8 cellular contexts compared by ENCODE assay signal in the genomic region with DNA sequence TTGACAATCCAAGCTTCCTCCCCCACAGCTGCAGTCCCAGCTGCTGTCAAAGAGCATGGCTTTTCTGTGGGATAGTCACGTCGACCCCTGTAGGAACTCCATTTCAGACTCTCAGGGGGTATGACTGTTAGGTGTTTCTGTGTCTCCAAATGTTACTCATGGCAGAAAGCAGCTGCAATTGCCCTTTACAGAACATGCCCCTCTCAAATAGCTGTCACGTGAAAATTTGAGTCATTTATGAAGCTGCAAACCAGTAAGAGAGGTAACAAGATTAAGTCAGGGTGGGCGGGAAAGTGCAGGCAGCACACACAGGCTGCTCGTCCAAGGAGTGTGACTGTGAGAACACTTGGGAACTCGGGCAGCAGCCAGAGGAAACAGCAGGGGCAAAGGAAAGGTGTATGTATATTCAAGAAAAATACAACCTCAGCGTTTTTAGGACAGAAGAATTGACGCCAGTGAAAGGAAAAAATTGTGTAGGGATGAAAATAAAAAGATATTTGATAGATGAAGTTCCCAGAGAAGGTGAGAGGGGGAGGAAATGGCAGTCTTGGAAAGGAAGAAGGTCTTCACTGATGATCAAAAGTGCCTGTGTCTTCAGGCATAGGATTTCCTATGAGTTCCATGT.
DNase-seq lines count a peak whose midpoint lies in the region; ATAC-seq, FAIRE-seq and TF ChIP-seq lines count a peak whose summit lies in the region.

No MANE protein-coding gene starts in this region.

- no peaks in the 10 kb centered on the region for H3K9me3 ChIP-seq in astrocyte (ENCODE audit: insufficient read depth, low read depth, low read length)
- no peaks in the 10 kb centered on the region for H3K9me3 ChIP-seq in subcutaneous abdominal adipose tissue (ENCODE audit: control insufficient read depth in 5 of 5, low read length in 5 of 5)

- H3K4me1 ChIP-seq in astrocyte (ENCODE audit: insufficient read depth, low read length) (peaks cover 33% of the 10 kb centered on the region), subcutaneous abdominal adipose tissue (ENCODE audit: control insufficient read depth in 5 of 5, insufficient read depth in 5 of 5, low read length in 5 of 5) (peaks cover 0 to 17% (median 6%) of the 10 kb centered on the region in 5 donors)

- ATAC-seq in left ventricle myocardium superior (peak; percentile 21), Right ventricle myocardium inferior (no peak), HG02938 (IDR thresholded peaks at IDR 0.05; ENCODE audit: unreplicated experiment) (peak; percentile 67)

- no peak for DNase-seq in left ventricle myocardium superior
- no peak for DNase-seq in Right ventricle myocardium inferior (ENCODE audit: missing footprints)
- DNase-seq in astrocyte (ENCODE audit: low read depth) = peak; percentile 87
- DNase-seq in type B pancreatic cell (ENCODE audit: extremely low spot score, unreplicated experiment) = no peak
- DNase-seq in NCI-H1436 (lab: John Stamatoyannopoulos, UW) = no peak
- no peak for DNase-seq in stimulated activated naive CD4-positive, alpha-beta T cell (lab: John Stamatoyannopoulos, UW)

- H3K27me3 ChIP-seq in astrocyte (ENCODE audit: insufficient read depth, low read length) (no peaks in the 10 kb centered on the region), subcutaneous abdominal adipose tissue (ENCODE audit: control insufficient read depth in 5 of 5, insufficient read depth in 4 of 5, low read length in 5 of 5) (no peaks in the 10 kb centered on the region)

- H3K27me3 Mint-ChIP-seq in astrocyte (ENCODE audit: low read depth, unreplicated experiment) (no peaks in the 10 kb centered on the region), type B pancreatic cell (no peaks in the 10 kb centered on the region)

- H3K36me3 Mint-ChIP-seq in astrocyte (ENCODE audit: low read depth, unreplicated experiment) (no peaks in the 10 kb centered on the region), type B pancreatic cell (peaks cover 4% of the 10 kb centered on the region)

- H3K4me1 Mint-ChIP-seq in astrocyte (ENCODE audit: low read depth, unreplicated experiment) (peaks cover 31% of the 10 kb centered on the region), type B pancreatic cell (ENCODE audit: unreplicated experiment) (peaks cover 5% of the 10 kb centered on the region)

- H3K4me3 Mint-ChIP-seq in astrocyte (ENCODE audit: unreplicated experiment) (peak overlapping the region; percentile 22), type B pancreatic cell (no peak overlapping the region)

- H3K27ac ChIP-seq in astrocyte (ENCODE audit: low read depth, low read length) (peak overlapping the region; percentile 68), subcutaneous abdominal adipose tissue (ENCODE audit: low read depth, low read length) (no peak overlapping the region)

- H3K9me3 Mint-ChIP-seq in astrocyte (ENCODE audit: unreplicated experiment) = peaks cover 9% of the 10 kb centered on the region
- H3K9me3 Mint-ChIP-seq in type B pancreatic cell = no peaks in the 10 kb centered on the region

- H2AFZ ChIP-seq in astrocyte (ENCODE audit: low read depth, low read length) = peak overlapping the region; percentile 44

- TF ChIP-seq CTCF in astrocyte (IDR thresholded peaks at IDR 0.05; ENCODE audit: insufficient read depth, low read depth, low read length) (no peak), type B pancreatic cell (conservative IDR thresholded peaks at IDR 0.05) (no peak)

- H3K4me3 ChIP-seq in astrocyte (ENCODE audit: insufficient read depth, low read depth, low read length) = no peak overlapping the region
- H3K4me3 ChIP-seq in subcutaneous abdominal adipose tissue (ENCODE audit: low read depth in 1 of 5, low read length in 5 of 5) = peak overlapping the region in 3 of 5 donors; percentile 2 to 40 (median 4)

- H3K9ac ChIP-seq in astrocyte (ENCODE audit: low read length) (peak overlapping the region; percentile 61), subcutaneous abdominal adipose tissue (ENCODE audit: low read length in 5 of 5) (peak overlapping the region in 1 of 5 donors; percentile 38)

- H3K4me2 ChIP-seq in astrocyte (ENCODE audit: low read length) = peak overlapping the region; percentile 59

- no peaks in the 10 kb centered on the region for H3K79me2 ChIP-seq in astrocyte (ENCODE audit: insufficient read depth, low read length)

- no peaks in the 10 kb centered on the region for H4K20me1 ChIP-seq in astrocyte (ENCODE audit: insufficient read depth, low read length)

- no peak for FAIRE-seq in astrocyte (lab: Jason Lieb, UNC)

- peak overlapping the region; percentile 8 for H3K27ac Mint-ChIP-seq in astrocyte (ENCODE audit: unreplicated experiment)
- H3K27ac Mint-ChIP-seq in type B pancreatic cell = no peak overlapping the region

- no peaks in the 10 kb centered on the region for H3K36me3 ChIP-seq in astrocyte (ENCODE audit: insufficient read depth, low read length)
- H3K36me3 ChIP-seq in subcutaneous abdominal adipose tissue (ENCODE audit: control insufficient read depth in 5 of 5, insufficient read depth in 5 of 5, low read length in 5 of 5) = no peaks in the 10 kb centered on the region

- intact Hi-C loops in left ventricle myocardium superior (cut with micrococcal nuclease) = no loop called here
- intact Hi-C loops in Right ventricle myocardium inferior (cut with DNase I) = no loop called here
